In genomic region chr10:22003111-22003963, GRCh38 we compare ENCODE assay signal across 1 cellular context.
A peak's percentile ranks its signal among the peaks of the same experiment; 100 is the strongest.
TF ChIP-seq lines count a peak whose summit lies in the region.

DNAJC1 (minus strand) TSS chr10:22003730; CDS start chr10:22003434, 296 bp downstream.

TF ChIP-seq in HepG2, 621 proteins besides CTCF, POLR2A, EP300 and RAD21 (continued from another document):
- TF ChIP-seq NR0B2 (CRISPR knock-in tag; IDR thresholded peaks at IDR 0.05) = 0 out of 2 replicates have a peak, but pooled peaks have one; percentile 62
- peak; percentile 18; the same call in 1 of the 2 replicates for TF ChIP-seq ZNF598 (CRISPR knock-in tag; IDR thresholded peaks at IDR 0.05; ENCODE audit: borderline replicate concordance)
- 0 out of 2 replicates have a peak, but pooled peaks have one; percentile 42 for TF ChIP-seq TOE1 (CRISPR knock-in tag; IDR thresholded peaks at IDR 0.05)
- no peak for TF ChIP-seq USF2 (IDR thresholded peaks at IDR 0.05; ENCODE audit: low read depth, low read length)
- TF ChIP-seq USF2 (CRISPR knock-in tag; IDR thresholded peaks at IDR 0.05; ENCODE audit: borderline replicate concordance) = 0 out of 2 replicates have a peak, but pooled peaks have one; percentile 44
- TF ChIP-seq PHF21A (CRISPR knock-in tag; IDR thresholded peaks at IDR 0.05) = peak; percentile 67
- TF ChIP-seq ZNF496 (CRISPR knock-in tag; IDR thresholded peaks at IDR 0.05; ENCODE audit: insufficient replicate concordance) = no peak
- TF ChIP-seq ZNF382 (CRISPR knock-in tag; IDR thresholded peaks at IDR 0.05; ENCODE audit: borderline replicate concordance) = no peak
- 0 out of 2 replicates have a peak, but pooled peaks have one; percentile 12 for TF ChIP-seq ZNF510 (CRISPR knock-in tag; IDR thresholded peaks at IDR 0.05; ENCODE audit: low read depth)
- no peak for TF ChIP-seq KLF13 (CRISPR knock-in tag; IDR thresholded peaks at IDR 0.05)
- TF ChIP-seq KDM2A (CRISPR knock-in tag; IDR thresholded peaks at IDR 0.05; ENCODE audit: borderline replicate concordance, low read depth) = 0 out of 2 replicates have a peak, but pooled peaks have one; percentile 55
- 0 out of 2 replicates have a peak, but pooled peaks have one; percentile 68 for TF ChIP-seq ARHGAP35 (CRISPR knock-in tag; IDR thresholded peaks at IDR 0.05; ENCODE audit: borderline replicate concordance)
- no peak for TF ChIP-seq PTBP1 (IDR thresholded peaks at IDR 0.05; ENCODE audit: low read depth, low read length, poor library complexity, severe bottlenecking)
- no peak for TF ChIP-seq ZFP37 (CRISPR knock-in tag; IDR thresholded peaks at IDR 0.05; ENCODE audit: borderline replicate concordance)
- peak; percentile 90 for TF ChIP-seq SAP130 (CRISPR knock-in tag; IDR thresholded peaks at IDR 0.05; ENCODE audit: low read depth)
- TF ChIP-seq ZNF407 (CRISPR knock-in tag; IDR thresholded peaks at IDR 0.05; ENCODE audit: not compliant biosample characterization) = peak; percentile 39
- TF ChIP-seq RARG (CRISPR knock-in tag; IDR thresholded peaks at IDR 0.05; ENCODE audit: low read depth) = no peak
- peak; percentile 35; the same call in 1 of the 2 replicates for TF ChIP-seq IRF9 (CRISPR knock-in tag; IDR thresholded peaks at IDR 0.05; ENCODE audit: borderline replicate concordance)
- peak; percentile 40; the same call in 1 of the 2 replicates for TF ChIP-seq HNF1B (CRISPR knock-in tag; IDR thresholded peaks at IDR 0.05)
- TF ChIP-seq TEAD3 (CRISPR knock-in tag; optimal IDR thresholded peaks at IDR 0.05; ENCODE audit: borderline replicate concordance) = peak; percentile 7
- peak; percentile 47; the same call in 1 of the 2 replicates for TF ChIP-seq ARID3A (IDR thresholded peaks at IDR 0.05; ENCODE audit: low read depth, low read length)
- peak; percentile 57; the same call in 1 of the 2 replicates for TF ChIP-seq HDAC2 (CRISPR knock-in tag; IDR thresholded peaks at IDR 0.05)
- peak; percentile 69 for TF ChIP-seq PHF8 (CRISPR knock-in tag; IDR thresholded peaks at IDR 0.05)
- no peak for TF ChIP-seq ZNF263 (CRISPR knock-in tag; IDR thresholded peaks at IDR 0.05)
- TF ChIP-seq ZBTB7A (CRISPR knock-in tag; IDR thresholded peaks at IDR 0.05) = 0 out of 2 replicates have a peak, but pooled peaks have one; percentile 58
- no peak for TF ChIP-seq ZNF256 (CRISPR knock-in tag; conservative IDR thresholded peaks at IDR 0.05)
- TF ChIP-seq PRDM15 (CRISPR knock-in tag; IDR thresholded peaks at IDR 0.05) = 0 out of 2 replicates have a peak, but pooled peaks have one; percentile 20
- no peak for TF ChIP-seq ZNF761 (CRISPR knock-in tag; conservative IDR thresholded peaks at IDR 0.05)
- peak; percentile 84 for TF ChIP-seq MAX (IDR thresholded peaks at IDR 0.05)
- no peak for TF ChIP-seq NPAS2 (CRISPR knock-in tag; IDR thresholded peaks at IDR 0.05; ENCODE audit: borderline replicate concordance)
- no peak for TF ChIP-seq THAP8 (CRISPR knock-in tag; IDR thresholded peaks at IDR 0.05; ENCODE audit: borderline replicate concordance)
- peak; percentile 97 for TF ChIP-seq HES4 (CRISPR knock-in tag; IDR thresholded peaks at IDR 0.05; ENCODE audit: borderline replicate concordance)
TF ChIP-seq in HepG2: peak in this region for 181.
